Comparison of ENCODE assay signal across 8 cellular contexts in genomic region chr4:153203746-153204145, GRCh38. TPM values are rescaled to one million over a fixed set of nuclear protein-coding genes. Genes with fewer than 3 reads are reported as not detected.
DNase-seq lines count a peak whose midpoint lies in the region; ATAC-seq and TF ChIP-seq lines count a peak whose summit lies in the region.
"Not testable (repeated sequence)": the region's sequence is repeated elsewhere in the genome, so short reads cannot be mapped to it uniquely, and the experiment has no call there.

No MANE protein-coding gene starts in this region.

- POLR2A ChIA-PET in IMR-90 (lab: Charles Lee; ENCODE audit: unreplicated experiment), result not testable (repeated sequence)
- POLR2A ChIA-PET in WTC11 (lab: Charles Lee), result interaction anchor here (1.1 to 1.4 kb wide), 2 partner anchors 19 to 61 kb away, joined by 4 to 6 read pairs; no protein-coding TSS in a partner anchor

- H3K79me1 ChIP-seq in IMR-90 (ENCODE audit: low read depth in 1 of 2, low read length in 2 of 2), result not testable (repeated sequence)

- not testable (repeated sequence) for H3K9me3 ChIP-seq in IMR-90 (ENCODE audit: control insufficient read depth, insufficient read depth, low read length); heart left ventricle; lower lobe of right lung; neuron (ENCODE audit: low read length); suprapubic skin

- not testable (repeated sequence) for H4K20me1 ChIP-seq in IMR-90 (ENCODE audit: insufficient read depth, low read length)

- H3K79me2 ChIP-seq in ACC112 (ENCODE audit: control insufficient read depth, insufficient read depth, low read length, unreplicated experiment), result not testable (repeated sequence)

- peak overlapping the region; percentile 92 for H3K27ac Mint-ChIP-seq in WTC11

- peak overlapping the region; percentile 41 for H3K4me3 ChIP-seq in ACC112 (ENCODE audit: low read depth, low read length)
- H3K4me3 ChIP-seq in IMR-90 (ENCODE audit: insufficient read depth, low read depth, low read length), result not testable (repeated sequence)
- H3K4me3 ChIP-seq in coronary artery, result peak overlapping the region; percentile 61
- peak overlapping the region in 10 of 12 donors; percentile 29 to 60 (median 40) for H3K4me3 ChIP-seq in heart left ventricle
- peak overlapping the region; percentile 41 for H3K4me3 ChIP-seq in lower lobe of right lung
- peak overlapping the region; percentile 70 for H3K4me3 ChIP-seq in neuron (ENCODE audit: low read length)
- peak overlapping the region; percentile 20 for H3K4me3 ChIP-seq in suprapubic skin

- not testable (repeated sequence) for H3K9me3 Mint-ChIP-seq in WTC11

- not testable (repeated sequence) for H3K36me3 Mint-ChIP-seq in WTC11

- dilution Hi-C loops in IMR-90 (cut with HindIII; ENCODE audit: low sequenced_read_pairs, unreplicated experiment), result not testable (repeated sequence)

- CTCF ChIA-PET in IMR-90 (lab: Yijun Ruan, JAX), result interaction anchor here (1.2 kb wide), 1 partner anchor 59 kb away, joined by 3 read pairs; no protein-coding TSS in a partner anchor
- CTCF ChIA-PET in WTC11 (lab: Charles Lee), result interaction anchor here (1.0 to 3.4 kb wide), 6 partner anchors 8 to 61 kb away, joined by 3 to 29 read pairs (median 6); no protein-coding TSS in a partner anchor

- H2BK5ac ChIP-seq in IMR-90 (ENCODE audit: low read depth, low read length, poor library complexity, severe bottlenecking), result not testable (repeated sequence)

- peak overlapping the region; percentile 42; the same call in 1 of the 2 replicates for H3K4me2 ChIP-seq in IMR-90 (ENCODE audit: low read depth, low read length)

- not testable (repeated sequence) for H3K9ac ChIP-seq in IMR-90 (ENCODE audit: low read depth, low read length)

- not testable (repeated sequence) for DNase-seq in IMR-90; WTC11 (ENCODE audit: low spot score); coronary artery (ENCODE audit: low spot score); heart left ventricle; lower lobe of right lung; suprapubic skin (ENCODE audit: low spot score in 2 of 2)

- not testable (repeated sequence) for H4K91ac ChIP-seq in IMR-90 (ENCODE audit: insufficient read depth, low read depth, low read length)

- H3K27ac ChIP-seq in ACC112 (ENCODE audit: low read depth, low read length); IMR-90 (ENCODE audit: insufficient read depth, low read length); coronary artery; lower lobe of right lung: not testable (repeated sequence)
- H3K27ac ChIP-seq in heart left ventricle (peak overlapping the region in 1 of 12 donors; percentile 63), suprapubic skin (peak overlapping the region; percentile 4)

- not testable (repeated sequence) for H3K27me3 ChIP-seq in ACC112 (ENCODE audit: insufficient read depth, low read length); IMR-90 (ENCODE audit: control insufficient read depth, insufficient read depth, low read length); heart left ventricle; lower lobe of right lung (ENCODE audit: low read depth); neuron (ENCODE audit: insufficient read depth, low read length); suprapubic skin

- not testable (repeated sequence) for H4K5ac ChIP-seq in IMR-90 (ENCODE audit: low read depth, low read length)

- not testable (repeated sequence) for H3K56ac ChIP-seq in IMR-90 (ENCODE audit: extremely low read depth, insufficient read depth, low read length)

- H3K23ac ChIP-seq in IMR-90 (ENCODE audit: low read depth, low read length), result not testable (repeated sequence)

- TF ChIP-seq RAD21 in IMR-90 (IDR thresholded peaks at IDR 0.05; ENCODE audit: low read length), result not testable (repeated sequence)

- H3K36me3 ChIP-seq in ACC112 (ENCODE audit: insufficient read depth, low read length); IMR-90 (ENCODE audit: control insufficient read depth, insufficient read depth, low read length); heart left ventricle; lower lobe of right lung; neuron (ENCODE audit: insufficient read depth, low read length); suprapubic skin: not testable (repeated sequence)

- not testable (repeated sequence) for TF ChIP-seq POLR2A in IMR-90 (IDR thresholded peaks at IDR 0.05; ENCODE audit: low read depth, low read length); heart left ventricle (IDR thresholded peaks at IDR 0.05); suprapubic skin (IDR thresholded peaks at IDR 0.05)

- H3K4me1 Mint-ChIP-seq in WTC11, result peaks cover 47% of the 10 kb centered on the region

- peak overlapping the region in 1 of 2 experiments; percentile 51; a peak in 2 of 4 replicates for H4K8ac ChIP-seq in IMR-90 (ENCODE audit: low read depth in 2 of 2, low read length in 2 of 2)

- H2BK15ac ChIP-seq in IMR-90 (ENCODE audit: low read depth, low read length), result not testable (repeated sequence)

- WGBS in IMR-90 (ENCODE audit: extremely low coverage in 2 of 2, insufficient read length in 1 of 2), 2 experiments, result no CpG with 5 or more reads among the region's 5 CpGs
- WGBS in heart left ventricle, 4 donors, result 67 to 79% (median 71%) methylated on average over 5 of the region's 5 CpGs
- 74% methylated on average over 5 of the region's 5 CpGs for WGBS in suprapubic skin

- not testable (repeated sequence) for H2BK20ac ChIP-seq in IMR-90 (ENCODE audit: low read depth, low read length)

- H3K18ac ChIP-seq in IMR-90 (ENCODE audit: low read depth, low read length), result not testable (repeated sequence)

- not testable (repeated sequence) for H3K4ac ChIP-seq in IMR-90 (ENCODE audit: low read depth, low read length)

- not testable (repeated sequence) for TF ChIP-seq CTCF in IMR-90 (conservative IDR thresholded peaks at IDR 0.05; ENCODE audit: low read depth, low read length); WTC11 (IDR thresholded peaks at IDR 0.05); coronary artery (IDR thresholded peaks at IDR 0.05); heart left ventricle (IDR thresholded peaks at IDR 0.05); lower lobe of right lung (IDR thresholded peaks at IDR 0.05); suprapubic skin (IDR thresholded peaks at IDR 0.05)

- H2AK9ac ChIP-seq in IMR-90 (replicated peaks; ENCODE audit: low read depth, low read length, poor library complexity), result not testable (repeated sequence)

- not testable (repeated sequence) for H2AK5ac ChIP-seq in IMR-90 (ENCODE audit: low read depth, low read length)

- in situ Hi-C loops in IMR-90 (cut with MboI; ENCODE audit: low sequenced_read_pairs), result not testable (repeated sequence)

- not testable (repeated sequence) for TF ChIP-seq EP300 in suprapubic skin (IDR thresholded peaks at IDR 0.05)

- intact Hi-C loops in IMR-90 (cut with micrococcal nuclease); lower lobe of right lung (cut with DNase I): not testable (repeated sequence)
- intact Hi-C loops in heart left ventricle (cut with DNase I), result loop anchor here in 1 of 10 donors (10.0 kb wide), 1 partner anchor 111 kb away; no protein-coding TSS in a partner anchor

- not testable (repeated sequence) for H3K4me1 ChIP-seq in ACC112 (ENCODE audit: control insufficient read depth, insufficient read depth, low read length, unreplicated experiment); IMR-90 (ENCODE audit: control insufficient read depth, insufficient read depth, low read length); lower lobe of right lung; suprapubic skin
- H3K4me1 ChIP-seq in heart left ventricle (peaks cover 0 to 14% (median 0%) of the 10 kb centered on the region in 12 donors), neuron (ENCODE audit: insufficient read depth, low read length) (peaks cover 35% of the 10 kb centered on the region)

- peak overlapping the region; percentile 84 for H2AFZ ChIP-seq in ACC112 (ENCODE audit: low read length, unreplicated experiment)
- H2AFZ ChIP-seq in IMR-90 (replicated peaks; ENCODE audit: low read length, poor library complexity); neuron (ENCODE audit: low read depth, low read length): not testable (repeated sequence)

- not testable (repeated sequence) for H2BK120ac ChIP-seq in IMR-90 (ENCODE audit: low read depth, low read length)

- ATAC-seq in IMR-90 (ENCODE audit: low read depth), result peak; percentile 9
- not testable (repeated sequence) for ATAC-seq in WTC11, heart left ventricle, lower lobe of right lung

- BruUV-seq in IMR-90 (replicated peaks; lab: Mats Ljungman, UMichigan), result not testable (repeated sequence)

- not testable (repeated sequence) for H3K9me1 ChIP-seq in IMR-90 (ENCODE audit: insufficient read depth, low read length)

- not testable (repeated sequence) for H3K27me3 Mint-ChIP-seq in WTC11 (ENCODE audit: low read depth)

- H3K14ac ChIP-seq in IMR-90 (replicated peaks; ENCODE audit: low read depth, low read length), result not testable (repeated sequence)

- H3K4me3 Mint-ChIP-seq in WTC11, result peak overlapping the region; percentile 79

RNA-seq across cellular contexts. Expression of gene TRIM2, which starts 0.5 kb away (rescaled TPM):
- total RNA-seq in IMR-90 (2012; rRNA removed) (52.2 and 64.2 TPM in 2 replicates), WTC11 (2021) (42.0 to 54.5 TPM (median 43.9 TPM) in 3 replicates), heart left ventricle (10 to 100 TPM; 13.0 to 30.5 (median 19.0) TPM), lower lobe of right lung (32.6 TPM), suprapubic skin (10 to 100 TPM; 17.3 to 45.1 (median 37.5) TPM)
- polyA plus RNA-seq in IMR-90 (2012; rRNA removed) (15.9 and 16.0 TPM in 2 replicates), heart left ventricle (1 to 10 TPM; 5.5 to 5.8 TPM)
- polyA plus RNA-seq in IMR-90 (2012; cell fraction: cytosol; rRNA removed), result 6.7 and 14.0 TPM in 2 replicates
- polyA plus RNA-seq in IMR-90 (2012; cell fraction: nucleus; rRNA removed; ENCODE audit: low replicate concordance), result 19.2 and 24.1 TPM in 2 replicates
